In the genomic region with DNA sequence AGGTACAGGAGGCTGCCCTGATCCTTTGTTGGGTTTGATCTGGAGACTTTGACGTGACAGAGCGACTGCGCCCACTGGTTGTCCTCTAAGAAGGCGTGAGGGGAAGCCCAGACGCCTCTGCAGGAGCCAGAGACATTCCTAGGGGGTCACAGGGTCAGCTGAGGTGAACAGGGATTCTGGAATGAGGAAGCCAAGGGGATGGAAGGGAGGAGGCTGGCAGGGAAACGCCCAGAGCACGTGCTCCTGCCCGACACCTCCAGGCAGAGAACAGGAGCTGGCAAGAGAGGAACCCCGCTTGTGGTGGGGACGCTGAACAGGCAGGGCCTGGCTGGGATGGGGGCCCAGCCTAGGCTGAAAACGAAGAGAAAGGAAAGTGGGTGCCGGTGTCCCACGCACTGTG, we compare ENCODE assay signal across 1 cellular context.
TF ChIP-seq lines count a peak whose summit lies in the region.

No MANE protein-coding gene starts in this region.

TF ChIP-seq in H1, 55 proteins besides CTCF, POLR2A, EP300 and RAD21:
- TF ChIP-seq RBBP5 (IDR thresholded peaks at IDR 0.05; ENCODE audit: borderline replicate concordance, low read depth, low read length), result no peak
- peak; percentile 94 for TF ChIP-seq MAX (IDR thresholded peaks at IDR 0.05)
- peak; percentile 77 for TF ChIP-seq TEAD4 (IDR thresholded peaks at IDR 0.05; ENCODE audit: low read depth, low read length)
- TF ChIP-seq, protein P1, sequence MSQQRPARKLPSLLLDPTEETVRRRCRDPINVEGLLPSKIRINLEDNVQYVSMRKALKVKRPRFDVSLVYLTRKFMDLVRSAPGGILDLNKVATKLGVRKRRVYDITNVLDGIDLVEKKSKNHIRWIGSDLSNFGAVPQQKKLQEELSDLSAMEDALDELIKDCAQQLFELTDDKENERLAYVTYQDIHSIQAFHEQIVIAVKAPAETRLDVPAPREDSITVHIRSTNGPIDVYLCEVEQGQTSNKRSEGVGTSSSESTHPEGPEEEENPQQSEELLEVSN (IDR thresholded peaks at IDR 0.05), result peak; percentile 90
- no peak for TF ChIP-seq ZNF274 (IDR thresholded peaks at IDR 0.05; ENCODE audit: borderline replicate concordance, extremely low read depth, low read length)
- no peak for TF ChIP-seq CTBP2 (IDR thresholded peaks at IDR 0.05; ENCODE audit: borderline replicate concordance, insufficient read depth, insufficient read length, low read length)
- TF ChIP-seq CHD2 (IDR thresholded peaks at IDR 0.05; ENCODE audit: low read length), result no peak
- no peak for TF ChIP-seq NANOG (IDR thresholded peaks at IDR 0.05; ENCODE audit: insufficient read depth, low read depth, low read length, poor library complexity, severe bottlenecking)
- TF ChIP-seq HDAC2 (IDR thresholded peaks at IDR 0.05; ENCODE audit: borderline replicate concordance in 1 of 2, low read depth in 2 of 2, low read length in 2 of 2), result no peak
- TF ChIP-seq, protein P2, sequence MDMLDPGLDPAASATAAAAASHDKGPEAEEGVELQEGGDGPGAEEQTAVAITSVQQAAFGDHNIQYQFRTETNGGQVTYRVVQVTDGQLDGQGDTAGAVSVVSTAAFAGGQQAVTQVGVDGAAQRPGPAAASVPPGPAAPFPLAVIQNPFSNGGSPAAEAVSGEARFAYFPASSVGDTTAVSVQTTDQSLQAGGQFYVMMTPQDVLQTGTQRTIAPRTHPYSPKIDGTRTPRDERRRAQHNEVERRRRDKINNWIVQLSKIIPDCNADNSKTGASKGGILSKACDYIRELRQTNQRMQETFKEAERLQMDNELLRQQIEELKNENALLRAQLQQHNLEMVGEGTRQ (IDR thresholded peaks at IDR 0.05; ENCODE audit: low read length), result peak; percentile 51
- no peak for TF ChIP-seq CEBPB (IDR thresholded peaks at IDR 0.05; ENCODE audit: low read depth, low read length)
- peak; percentile 82; the same call in 1 of the 2 replicates for TF ChIP-seq RXRA (IDR thresholded peaks at IDR 0.05; ENCODE audit: insufficient read depth, low read depth, low read length)
